1 cellular context compared by ENCODE assay signal in genomic region chr14:102518063-102518648, GRCh38.
TF ChIP-seq lines count a peak whose summit lies in the region.

No MANE protein-coding gene starts in this region.

TF ChIP-seq in SK-N-SH treated with all-trans-retinoic acid at 6 μM for 48 hours, 23 proteins besides CTCF, POLR2A, EP300 and RAD21 (continued from another document):
- TF ChIP-seq, protein P1, sequence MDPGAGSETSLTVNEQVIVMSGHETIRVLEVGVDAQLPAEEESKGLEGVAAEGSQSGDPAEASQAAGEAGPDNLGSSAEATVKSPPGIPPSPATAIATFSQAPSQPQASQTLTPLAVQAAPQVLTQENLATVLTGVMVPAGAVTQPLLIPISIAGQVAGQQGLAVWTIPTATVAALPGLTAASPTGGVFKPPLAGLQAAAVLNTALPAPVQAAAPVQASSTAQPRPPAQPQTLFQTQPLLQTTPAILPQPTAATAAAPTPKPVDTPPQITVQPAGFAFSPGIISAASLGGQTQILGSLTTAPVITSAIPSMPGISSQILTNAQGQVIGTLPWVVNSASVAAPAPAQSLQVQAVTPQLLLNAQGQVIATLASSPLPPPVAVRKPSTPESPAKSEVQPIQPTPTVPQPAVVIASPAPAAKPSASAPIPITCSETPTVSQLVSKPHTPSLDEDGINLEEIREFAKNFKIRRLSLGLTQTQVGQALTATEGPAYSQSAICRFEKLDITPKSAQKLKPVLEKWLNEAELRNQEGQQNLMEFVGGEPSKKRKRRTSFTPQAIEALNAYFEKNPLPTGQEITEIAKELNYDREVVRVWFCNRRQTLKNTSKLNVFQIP (CRISPR knock-in tag; IDR thresholded peaks at IDR 0.05; ENCODE audit: borderline replicate concordance, low read depth), result no peak
- no peak for TF ChIP-seq SNAI2 (CRISPR knock-in tag; IDR thresholded peaks at IDR 0.05)
- no peak for TF ChIP-seq CSRNP3 (CRISPR knock-in tag; IDR thresholded peaks at IDR 0.05)
- TF ChIP-seq GLIS3 (CRISPR knock-in tag; IDR thresholded peaks at IDR 0.05), result no peak
- no peak for TF ChIP-seq OSR1 (CRISPR knock-in tag; IDR thresholded peaks at IDR 0.05)
- TF ChIP-seq ISL1 (CRISPR knock-in tag; IDR thresholded peaks at IDR 0.05), result no peak
- TF ChIP-seq ZNF70 (CRISPR knock-in tag; IDR thresholded peaks at IDR 0.05), result no peak
- TF ChIP-seq TOX (CRISPR knock-in tag; IDR thresholded peaks at IDR 0.05; ENCODE audit: borderline replicate concordance), result no peak
TF ChIP-seq in SK-N-SH treated with all-trans-retinoic acid at 6 μM for 48 hours: peak in this region for 0.
